ENCODE assay signal across 1 cellular context in the genomic region with DNA sequence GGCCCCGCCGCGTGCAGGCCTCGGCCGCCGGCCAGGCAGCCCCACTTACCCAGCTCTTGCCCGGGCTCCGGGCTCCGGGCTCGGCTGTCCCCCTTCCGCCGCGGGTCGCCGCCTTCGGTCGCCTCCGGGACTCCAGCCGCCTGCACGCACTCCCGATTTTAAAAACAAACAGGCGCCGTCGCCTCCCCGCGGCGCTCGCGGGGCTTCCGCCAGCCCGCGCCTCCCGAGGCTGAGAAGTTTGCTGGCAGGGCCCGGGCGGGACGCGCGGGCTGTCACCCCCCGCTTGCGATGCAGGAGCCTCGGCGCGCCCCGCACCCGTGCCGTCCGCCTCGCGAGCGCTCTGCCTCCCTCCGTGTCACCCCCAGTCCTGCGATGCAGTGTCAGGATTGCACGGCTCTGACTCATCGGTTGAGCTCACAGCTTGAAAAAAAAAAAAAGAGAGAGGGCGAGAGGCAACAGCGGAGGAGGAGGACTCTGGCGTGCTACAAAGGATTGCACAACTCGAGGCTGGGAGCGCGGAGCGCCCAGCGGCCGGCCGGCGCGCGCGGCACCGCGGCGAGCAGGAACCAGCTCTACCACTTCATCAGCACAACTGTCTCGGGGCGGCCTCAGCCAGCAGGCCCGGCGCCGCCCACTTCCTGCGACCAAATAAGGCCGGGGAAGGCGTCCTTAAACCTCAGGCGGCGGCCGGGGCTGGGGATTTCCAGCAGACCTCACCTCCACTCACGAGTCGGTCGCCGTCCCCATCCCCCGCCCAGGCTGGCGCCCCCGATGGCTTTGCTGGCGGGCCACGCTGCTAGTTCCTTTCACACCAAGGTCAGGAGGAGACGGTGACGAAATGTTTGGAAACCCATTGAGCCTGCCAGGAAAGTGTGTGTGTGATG.
A peak's percentile ranks its signal among the peaks of the same experiment; 100 is the strongest.
TF ChIP-seq lines count a peak whose summit lies in the region.

No MANE protein-coding gene starts in this region.

TF ChIP-seq in HepG2, 621 proteins besides CTCF, POLR2A, EP300 and RAD21 (continued from another document and continues in another):
- TF ChIP-seq, protein P1, sequence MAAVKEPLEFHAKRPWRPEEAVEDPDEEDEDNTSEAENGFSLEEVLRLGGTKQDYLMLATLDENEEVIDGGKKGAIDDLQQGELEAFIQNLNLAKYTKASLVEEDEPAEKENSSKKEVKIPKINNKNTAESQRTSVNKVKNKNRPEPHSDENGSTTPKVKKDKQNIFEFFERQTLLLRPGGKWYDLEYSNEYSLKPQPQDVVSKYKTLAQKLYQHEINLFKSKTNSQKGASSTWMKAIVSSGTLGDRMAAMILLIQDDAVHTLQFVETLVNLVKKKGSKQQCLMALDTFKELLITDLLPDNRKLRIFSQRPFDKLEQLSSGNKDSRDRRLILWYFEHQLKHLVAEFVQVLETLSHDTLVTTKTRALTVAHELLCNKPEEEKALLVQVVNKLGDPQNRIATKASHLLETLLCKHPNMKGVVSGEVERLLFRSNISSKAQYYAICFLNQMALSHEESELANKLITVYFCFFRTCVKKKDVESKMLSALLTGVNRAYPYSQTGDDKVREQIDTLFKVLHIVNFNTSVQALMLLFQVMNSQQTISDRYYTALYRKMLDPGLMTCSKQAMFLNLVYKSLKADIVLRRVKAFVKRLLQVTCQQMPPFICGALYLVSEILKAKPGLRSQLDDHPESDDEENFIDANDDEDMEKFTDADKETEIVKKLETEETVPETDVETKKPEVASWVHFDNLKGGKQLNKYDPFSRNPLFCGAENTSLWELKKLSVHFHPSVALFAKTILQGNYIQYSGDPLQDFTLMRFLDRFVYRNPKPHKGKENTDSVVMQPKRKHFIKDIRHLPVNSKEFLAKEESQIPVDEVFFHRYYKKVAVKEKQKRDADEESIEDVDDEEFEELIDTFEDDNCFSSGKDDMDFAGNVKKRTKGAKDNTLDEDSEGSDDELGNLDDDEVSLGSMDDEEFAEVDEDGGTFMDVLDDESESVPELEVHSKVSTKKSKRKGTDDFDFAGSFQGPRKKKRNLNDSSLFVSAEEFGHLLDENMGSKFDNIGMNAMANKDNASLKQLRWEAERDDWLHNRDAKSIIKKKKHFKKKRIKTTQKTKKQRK (IDR thresholded peaks at IDR 0.05; ENCODE audit: low read length): no peak
- TF ChIP-seq, protein P2, sequence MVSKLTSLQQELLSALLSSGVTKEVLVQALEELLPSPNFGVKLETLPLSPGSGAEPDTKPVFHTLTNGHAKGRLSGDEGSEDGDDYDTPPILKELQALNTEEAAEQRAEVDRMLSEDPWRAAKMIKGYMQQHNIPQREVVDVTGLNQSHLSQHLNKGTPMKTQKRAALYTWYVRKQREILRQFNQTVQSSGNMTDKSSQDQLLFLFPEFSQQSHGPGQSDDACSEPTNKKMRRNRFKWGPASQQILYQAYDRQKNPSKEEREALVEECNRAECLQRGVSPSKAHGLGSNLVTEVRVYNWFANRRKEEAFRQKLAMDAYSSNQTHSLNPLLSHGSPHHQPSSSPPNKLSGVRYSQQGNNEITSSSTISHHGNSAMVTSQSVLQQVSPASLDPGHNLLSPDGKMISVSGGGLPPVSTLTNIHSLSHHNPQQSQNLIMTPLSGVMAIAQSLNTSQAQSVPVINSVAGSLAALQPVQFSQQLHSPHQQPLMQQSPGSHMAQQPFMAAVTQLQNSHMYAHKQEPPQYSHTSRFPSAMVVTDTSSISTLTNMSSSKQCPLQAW (CRISPR knock-in tag; IDR thresholded peaks at IDR 0.05): 0 out of 2 replicates have a peak, but pooled peaks have one; percentile 31
- no peak for TF ChIP-seq PCBP1 (IDR thresholded peaks at IDR 0.05; ENCODE audit: borderline replicate concordance, low read depth, low read length)
- TF ChIP-seq, protein P3, sequence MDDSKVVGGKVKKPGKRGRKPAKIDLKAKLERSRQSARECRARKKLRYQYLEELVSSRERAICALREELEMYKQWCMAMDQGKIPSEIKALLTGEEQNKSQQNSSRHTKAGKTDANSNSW (CRISPR knock-in tag; IDR thresholded peaks at IDR 0.05; ENCODE audit: borderline replicate concordance): no peak
- TF ChIP-seq, protein P4, sequence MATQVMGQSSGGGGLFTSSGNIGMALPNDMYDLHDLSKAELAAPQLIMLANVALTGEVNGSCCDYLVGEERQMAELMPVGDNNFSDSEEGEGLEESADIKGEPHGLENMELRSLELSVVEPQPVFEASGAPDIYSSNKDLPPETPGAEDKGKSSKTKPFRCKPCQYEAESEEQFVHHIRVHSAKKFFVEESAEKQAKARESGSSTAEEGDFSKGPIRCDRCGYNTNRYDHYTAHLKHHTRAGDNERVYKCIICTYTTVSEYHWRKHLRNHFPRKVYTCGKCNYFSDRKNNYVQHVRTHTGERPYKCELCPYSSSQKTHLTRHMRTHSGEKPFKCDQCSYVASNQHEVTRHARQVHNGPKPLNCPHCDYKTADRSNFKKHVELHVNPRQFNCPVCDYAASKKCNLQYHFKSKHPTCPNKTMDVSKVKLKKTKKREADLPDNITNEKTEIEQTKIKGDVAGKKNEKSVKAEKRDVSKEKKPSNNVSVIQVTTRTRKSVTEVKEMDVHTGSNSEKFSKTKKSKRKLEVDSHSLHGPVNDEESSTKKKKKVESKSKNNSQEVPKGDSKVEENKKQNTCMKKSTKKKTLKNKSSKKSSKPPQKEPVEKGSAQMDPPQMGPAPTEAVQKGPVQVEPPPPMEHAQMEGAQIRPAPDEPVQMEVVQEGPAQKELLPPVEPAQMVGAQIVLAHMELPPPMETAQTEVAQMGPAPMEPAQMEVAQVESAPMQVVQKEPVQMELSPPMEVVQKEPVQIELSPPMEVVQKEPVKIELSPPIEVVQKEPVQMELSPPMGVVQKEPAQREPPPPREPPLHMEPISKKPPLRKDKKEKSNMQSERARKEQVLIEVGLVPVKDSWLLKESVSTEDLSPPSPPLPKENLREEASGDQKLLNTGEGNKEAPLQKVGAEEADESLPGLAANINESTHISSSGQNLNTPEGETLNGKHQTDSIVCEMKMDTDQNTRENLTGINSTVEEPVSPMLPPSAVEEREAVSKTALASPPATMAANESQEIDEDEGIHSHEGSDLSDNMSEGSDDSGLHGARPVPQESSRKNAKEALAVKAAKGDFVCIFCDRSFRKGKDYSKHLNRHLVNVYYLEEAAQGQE (IDR thresholded peaks at IDR 0.05; ENCODE audit: borderline replicate concordance in 1 of 2, low read depth in 1 of 2, low read length in 2 of 2): no peak
- no peak for TF ChIP-seq SNRNP70 (IDR thresholded peaks at IDR 0.05; ENCODE audit: low read depth, low read length)
- peak; percentile 81; the same call in 1 of the 2 replicates for TF ChIP-seq ZNF790 (CRISPR knock-in tag; IDR thresholded peaks at IDR 0.05; ENCODE audit: borderline replicate concordance)
- no peak for TF ChIP-seq MTF1 (CRISPR knock-in tag; IDR thresholded peaks at IDR 0.05)
- TF ChIP-seq, protein P5, sequence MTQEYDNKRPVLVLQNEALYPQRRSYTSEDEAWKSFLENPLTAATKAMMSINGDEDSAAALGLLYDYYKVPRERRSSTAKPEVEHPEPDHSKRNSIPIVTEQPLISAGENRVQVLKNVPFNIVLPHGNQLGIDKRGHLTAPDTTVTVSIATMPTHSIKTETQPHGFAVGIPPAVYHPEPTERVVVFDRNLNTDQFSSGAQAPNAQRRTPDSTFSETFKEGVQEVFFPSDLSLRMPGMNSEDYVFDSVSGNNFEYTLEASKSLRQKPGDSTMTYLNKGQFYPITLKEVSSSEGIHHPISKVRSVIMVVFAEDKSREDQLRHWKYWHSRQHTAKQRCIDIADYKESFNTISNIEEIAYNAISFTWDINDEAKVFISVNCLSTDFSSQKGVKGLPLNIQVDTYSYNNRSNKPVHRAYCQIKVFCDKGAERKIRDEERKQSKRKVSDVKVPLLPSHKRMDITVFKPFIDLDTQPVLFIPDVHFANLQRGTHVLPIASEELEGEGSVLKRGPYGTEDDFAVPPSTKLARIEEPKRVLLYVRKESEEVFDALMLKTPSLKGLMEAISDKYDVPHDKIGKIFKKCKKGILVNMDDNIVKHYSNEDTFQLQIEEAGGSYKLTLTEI (CRISPR knock-in tag; conservative IDR thresholded peaks at IDR 0.05): no peak
- peak; percentile 92; the same call in 1 of the 2 replicates for TF ChIP-seq ZNF788 (CRISPR knock-in tag; IDR thresholded peaks at IDR 0.05; ENCODE audit: borderline replicate concordance)
- TF ChIP-seq JUN (CRISPR knock-in tag; IDR thresholded peaks at IDR 0.05): peak; percentile 79
- peak; percentile 72 for TF ChIP-seq TAF1 (CRISPR knock-in tag; IDR thresholded peaks at IDR 0.05)
- TF ChIP-seq ZNF350 (CRISPR knock-in tag; IDR thresholded peaks at IDR 0.05; ENCODE audit: borderline replicate concordance, low read depth): peak; percentile 63
- no peak for TF ChIP-seq ZNF616 (CRISPR knock-in tag; IDR thresholded peaks at IDR 0.05; ENCODE audit: low read depth)
- TF ChIP-seq ZNF296 (CRISPR knock-in tag; conservative IDR thresholded peaks at IDR 0.05): no peak
- TF ChIP-seq NFRKB (IDR thresholded peaks at IDR 0.05): no peak
- TF ChIP-seq ZNF749 (CRISPR knock-in tag; IDR thresholded peaks at IDR 0.05; ENCODE audit: borderline replicate concordance): peak; percentile 69; the same call in 1 of the 2 replicates
- peak; percentile 96 for TF ChIP-seq ZNF121 (CRISPR knock-in tag; IDR thresholded peaks at IDR 0.05)
- no peak for TF ChIP-seq THYN1 (CRISPR knock-in tag; IDR thresholded peaks at IDR 0.05; ENCODE audit: borderline replicate concordance, low read depth)
- TF ChIP-seq, protein P6, sequence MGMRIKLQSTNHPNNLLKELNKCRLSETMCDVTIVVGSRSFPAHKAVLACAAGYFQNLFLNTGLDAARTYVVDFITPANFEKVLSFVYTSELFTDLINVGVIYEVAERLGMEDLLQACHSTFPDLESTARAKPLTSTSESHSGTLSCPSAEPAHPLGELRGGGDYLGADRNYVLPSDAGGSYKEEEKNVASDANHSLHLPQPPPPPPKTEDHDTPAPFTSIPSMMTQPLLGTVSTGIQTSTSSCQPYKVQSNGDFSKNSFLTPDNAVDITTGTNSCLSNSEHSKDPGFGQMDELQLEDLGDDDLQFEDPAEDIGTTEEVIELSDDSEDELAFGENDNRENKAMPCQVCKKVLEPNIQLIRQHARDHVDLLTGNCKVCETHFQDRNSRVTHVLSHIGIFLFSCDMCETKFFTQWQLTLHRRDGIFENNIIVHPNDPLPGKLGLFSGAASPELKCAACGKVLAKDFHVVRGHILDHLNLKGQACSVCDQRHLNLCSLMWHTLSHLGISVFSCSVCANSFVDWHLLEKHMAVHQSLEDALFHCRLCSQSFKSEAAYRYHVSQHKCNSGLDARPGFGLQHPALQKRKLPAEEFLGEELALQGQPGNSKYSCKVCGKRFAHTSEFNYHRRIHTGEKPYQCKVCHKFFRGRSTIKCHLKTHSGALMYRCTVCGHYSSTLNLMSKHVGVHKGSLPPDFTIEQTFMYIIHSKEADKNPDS (CRISPR knock-in tag; IDR thresholded peaks at IDR 0.05): no peak
- TF ChIP-seq, protein P7, sequence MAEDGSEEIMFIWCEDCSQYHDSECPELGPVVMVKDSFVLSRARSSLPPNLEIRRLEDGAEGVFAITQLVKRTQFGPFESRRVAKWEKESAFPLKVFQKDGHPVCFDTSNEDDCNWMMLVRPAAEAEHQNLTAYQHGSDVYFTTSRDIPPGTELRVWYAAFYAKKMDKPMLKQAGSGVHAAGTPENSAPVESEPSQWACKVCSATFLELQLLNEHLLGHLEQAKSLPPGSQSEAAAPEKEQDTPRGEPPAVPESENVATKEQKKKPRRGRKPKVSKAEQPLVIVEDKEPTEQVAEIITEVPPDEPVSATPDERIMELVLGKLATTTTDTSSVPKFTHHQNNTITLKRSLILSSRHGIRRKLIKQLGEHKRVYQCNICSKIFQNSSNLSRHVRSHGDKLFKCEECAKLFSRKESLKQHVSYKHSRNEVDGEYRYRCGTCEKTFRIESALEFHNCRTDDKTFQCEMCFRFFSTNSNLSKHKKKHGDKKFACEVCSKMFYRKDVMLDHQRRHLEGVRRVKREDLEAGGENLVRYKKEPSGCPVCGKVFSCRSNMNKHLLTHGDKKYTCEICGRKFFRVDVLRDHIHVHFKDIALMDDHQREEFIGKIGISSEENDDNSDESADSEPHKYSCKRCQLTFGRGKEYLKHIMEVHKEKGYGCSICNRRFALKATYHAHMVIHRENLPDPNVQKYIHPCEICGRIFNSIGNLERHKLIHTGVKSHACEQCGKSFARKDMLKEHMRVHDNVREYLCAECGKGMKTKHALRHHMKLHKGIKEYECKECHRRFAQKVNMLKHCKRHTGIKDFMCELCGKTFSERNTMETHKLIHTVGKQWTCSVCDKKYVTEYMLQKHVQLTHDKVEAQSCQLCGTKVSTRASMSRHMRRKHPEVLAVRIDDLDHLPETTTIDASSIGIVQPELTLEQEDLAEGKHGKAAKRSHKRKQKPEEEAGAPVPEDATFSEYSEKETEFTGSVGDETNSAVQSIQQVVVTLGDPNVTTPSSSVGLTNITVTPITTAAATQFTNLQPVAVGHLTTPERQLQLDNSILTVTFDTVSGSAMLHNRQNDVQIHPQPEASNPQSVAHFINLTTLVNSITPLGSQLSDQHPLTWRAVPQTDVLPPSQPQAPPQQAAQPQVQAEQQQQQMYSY (CRISPR knock-in tag; IDR thresholded peaks at IDR 0.05): no peak
- TF ChIP-seq HNRNPL (IDR thresholded peaks at IDR 0.05; ENCODE audit: low read depth, low read length): no peak
- TF ChIP-seq KDM5B (CRISPR knock-in tag; IDR thresholded peaks at IDR 0.05; ENCODE audit: borderline replicate concordance): peak; percentile 83
- TF ChIP-seq RNF2 (conservative IDR thresholded peaks at IDR 0.05; ENCODE audit: low read depth): no peak; the same call in 1 of the 2 replicates
- peak; percentile 91 for TF ChIP-seq MED1 (CRISPR knock-in tag; IDR thresholded peaks at IDR 0.05)
- peak; percentile 88 for TF ChIP-seq ZNF605 (CRISPR knock-in tag; IDR thresholded peaks at IDR 0.05)
- no peak for TF ChIP-seq DNMT1 (CRISPR knock-in tag; IDR thresholded peaks at IDR 0.05)
- peak; percentile 82 for TF ChIP-seq SMAD3 (CRISPR knock-in tag; IDR thresholded peaks at IDR 0.05)
- no peak for TF ChIP-seq ZNF225 (CRISPR knock-in tag; IDR thresholded peaks at IDR 0.05)
- TF ChIP-seq, protein P8, sequence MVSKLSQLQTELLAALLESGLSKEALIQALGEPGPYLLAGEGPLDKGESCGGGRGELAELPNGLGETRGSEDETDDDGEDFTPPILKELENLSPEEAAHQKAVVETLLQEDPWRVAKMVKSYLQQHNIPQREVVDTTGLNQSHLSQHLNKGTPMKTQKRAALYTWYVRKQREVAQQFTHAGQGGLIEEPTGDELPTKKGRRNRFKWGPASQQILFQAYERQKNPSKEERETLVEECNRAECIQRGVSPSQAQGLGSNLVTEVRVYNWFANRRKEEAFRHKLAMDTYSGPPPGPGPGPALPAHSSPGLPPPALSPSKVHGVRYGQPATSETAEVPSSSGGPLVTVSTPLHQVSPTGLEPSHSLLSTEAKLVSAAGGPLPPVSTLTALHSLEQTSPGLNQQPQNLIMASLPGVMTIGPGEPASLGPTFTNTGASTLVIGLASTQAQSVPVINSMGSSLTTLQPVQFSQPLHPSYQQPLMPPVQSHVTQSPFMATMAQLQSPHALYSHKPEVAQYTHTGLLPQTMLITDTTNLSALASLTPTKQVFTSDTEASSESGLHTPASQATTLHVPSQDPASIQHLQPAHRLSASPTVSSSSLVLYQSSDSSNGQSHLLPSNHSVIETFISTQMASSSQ (IDR thresholded peaks at IDR 0.05; ENCODE audit: low read depth): 0 out of 2 replicates have a peak, but pooled peaks have one; percentile 11
- TF ChIP-seq, protein P8 (CRISPR knock-in tag; IDR thresholded peaks at IDR 0.05; ENCODE audit: borderline replicate concordance): peak; percentile 73; the same call in 1 of the 2 replicates
